15 cellular contexts compared by ENCODE assay signal in the genomic region with DNA sequence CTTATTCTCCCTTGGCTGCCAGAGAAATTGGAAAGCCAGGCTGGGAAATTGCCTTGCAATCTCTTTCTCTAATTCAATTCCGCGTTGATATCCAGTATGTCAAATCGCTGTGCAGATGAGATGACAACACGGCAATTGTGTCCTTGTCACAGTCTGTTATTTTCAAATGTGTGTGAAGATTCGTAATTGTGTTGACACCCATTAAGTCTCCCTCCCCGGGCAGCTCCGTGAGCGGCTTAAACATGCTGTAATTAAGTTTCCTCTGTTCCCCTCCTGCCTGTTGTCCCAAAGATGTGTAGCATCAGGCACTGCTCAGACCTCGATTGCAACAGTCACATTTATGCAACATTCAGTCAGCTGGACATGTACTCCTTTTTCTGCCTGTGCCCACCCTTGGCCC.
DNase-seq lines count a peak whose midpoint lies in the region; ATAC-seq and TF ChIP-seq lines count a peak whose summit lies in the region.
"Had no signal": no experiment of that assay in that cellular context is flagged by ENCODE, and none has a peak within 500 bp of the region (broad histone marks: within the 10 kb centered on the region; RNA-seq: fewer than 3 reads in every experiment).

No MANE protein-coding gene starts in this region.

- no peak overlapping the region for H2AK5ac ChIP-seq in IMR-90 (ENCODE audit: low read depth, low read length)

- no peak overlapping the region for H2BK5ac ChIP-seq in IMR-90 (ENCODE audit: low read depth, low read length, poor library complexity, severe bottlenecking)

- no peaks in the 10 kb centered on the region for H3K4me1 Mint-ChIP-seq in neural progenitor cell
- H3K4me1 Mint-ChIP-seq: immature natural killer cell had no signal

- H3K9ac ChIP-seq in IMR-90 (ENCODE audit: low read depth, low read length) (no peak overlapping the region), neural progenitor cell (no peak overlapping the region)

- H3K56ac ChIP-seq in IMR-90 (ENCODE audit: extremely low read depth, insufficient read depth, low read length): no peak overlapping the region

- H2BK120ac ChIP-seq in IMR-90 (ENCODE audit: low read depth, low read length): no peak overlapping the region

- H4K20me1 ChIP-seq in IMR-90 (ENCODE audit: insufficient read depth, low read length) (no peaks in the 10 kb centered on the region), neural progenitor cell (ENCODE audit: low read depth) (no peaks in the 10 kb centered on the region)

- in situ Hi-C loops in IMR-90 (cut with MboI; ENCODE audit: low sequenced_read_pairs): no loop called here

- H3K27ac ChIP-seq in IMR-90 (ENCODE audit: insufficient read depth, low read length) (no peak overlapping the region), RWPE1 (peak overlapping the region; percentile 53), neural progenitor cell (no peak overlapping the region)
- H3K27ac ChIP-seq: C4-2B had no signal

- peak overlapping the region; percentile 3 for H2AK9ac ChIP-seq in IMR-90 (replicated peaks; ENCODE audit: low read depth, low read length, poor library complexity)

- intact Hi-C loops in IMR-90 (cut with micrococcal nuclease): no loop called here
- intact Hi-C loops in head of caudate nucleus (cut with DNase I): no loop called here

- no peak overlapping the region for H3K4me2 ChIP-seq in IMR-90 (ENCODE audit: low read depth, low read length)
- no peak overlapping the region for H3K4me2 ChIP-seq in neural progenitor cell

- no peaks in the 10 kb centered on the region for H3K9me1 ChIP-seq in IMR-90 (ENCODE audit: insufficient read depth, low read length)

- H4K91ac ChIP-seq in IMR-90 (ENCODE audit: insufficient read depth, low read depth, low read length): no peak overlapping the region

- H2AFZ ChIP-seq in IMR-90 (replicated peaks; ENCODE audit: low read length, poor library complexity): no peak overlapping the region
- H2AFZ ChIP-seq in neural progenitor cell (replicated peaks): peak overlapping the region; percentile 57

- H2BK15ac ChIP-seq in IMR-90 (ENCODE audit: low read depth, low read length): no peak overlapping the region

- no peaks in the 10 kb centered on the region for H3F3A ChIP-seq in neural progenitor cell (ENCODE audit: low read depth)

- no peak overlapping the region for H3K4me3 ChIP-seq in IMR-90 (ENCODE audit: insufficient read depth, low read depth, low read length)
- no peak overlapping the region for H3K4me3 ChIP-seq in neural progenitor cell

- H3K4me3 Mint-ChIP-seq in neural progenitor cell: no peak overlapping the region
- H3K4me3 Mint-ChIP-seq: immature natural killer cell had no signal

- H3K4me1 ChIP-seq in IMR-90 (ENCODE audit: control insufficient read depth, insufficient read depth, low read length) (no peaks in the 10 kb centered on the region), neural progenitor cell (no peaks in the 10 kb centered on the region)

- no peak overlapping the region for H3K18ac ChIP-seq in IMR-90 (ENCODE audit: low read depth, low read length)

- no peaks in the 10 kb centered on the region for H3K9me3 ChIP-seq in IMR-90 (ENCODE audit: control insufficient read depth, insufficient read depth, low read length)
- no peaks in the 10 kb centered on the region for H3K9me3 ChIP-seq in neural progenitor cell (ENCODE audit: low read depth)

- no peak overlapping the region for H2BK20ac ChIP-seq in IMR-90 (ENCODE audit: low read depth, low read length)

- H3K27me3 Mint-ChIP-seq in neural progenitor cell (ENCODE audit: insufficient read depth, low read depth): no peaks in the 10 kb centered on the region

- TF ChIP-seq POLR2A in IMR-90 (IDR thresholded peaks at IDR 0.05; ENCODE audit: low read depth, low read length): no peak

- CTCF ChIA-PET in IMR-90 (lab: Yijun Ruan, JAX): interaction anchor here (0.8 kb wide), 1 partner anchor 14 kb away, joined by 3 read pairs; no protein-coding TSS in a partner anchor
- CTCF ChIA-PET in RWPE1 (lab: Yijun Ruan, JAX): no interaction called here

- POLR2A ChIA-PET in IMR-90 (lab: Charles Lee; ENCODE audit: unreplicated experiment) (no interaction called here), RWPE1 (lab: Yijun Ruan, JAX; ENCODE audit: low non-redundant PET) (no interaction called here)

- H3K27me3 ChIP-seq in IMR-90 (ENCODE audit: control insufficient read depth, insufficient read depth, low read length): peaks cover 13% of the 10 kb centered on the region
- H3K27me3 ChIP-seq in neural progenitor cell: no peaks in the 10 kb centered on the region

- ATAC-seq in IMR-90 (ENCODE audit: low read depth) (no peak), HG02642 (IDR thresholded peaks at IDR 0.05; ENCODE audit: poor library complexity, unreplicated experiment) (no peak)
- ATAC-seq: HCT116 had no signal

- H4K8ac ChIP-seq in IMR-90 (ENCODE audit: low read depth in 2 of 2, low read length in 2 of 2): no peak overlapping the region

- H3K79me1 ChIP-seq in IMR-90 (ENCODE audit: low read depth in 1 of 2, low read length in 2 of 2): no peaks in the 10 kb centered on the region

- H3K36me3 ChIP-seq in IMR-90 (ENCODE audit: control insufficient read depth, insufficient read depth, low read length) (no peaks in the 10 kb centered on the region), neural progenitor cell (no peaks in the 10 kb centered on the region)

- DNase-seq in NCI-H82 (lab: John Stamatoyannopoulos, UW) (peak; percentile 36), NCI-H82 treated with DMSO at 0.1 percent for 48 hours (lab: John Stamatoyannopoulos, UW; ENCODE audit: unreplicated experiment) (no peak), IMR-90 (no peak), RWPE1 (ENCODE audit: low spot score) (no peak), neural progenitor cell (ENCODE audit: low spot score) (peak; percentile 9), head of caudate nucleus (no peak), DMS53 (lab: John Stamatoyannopoulos, UW) (no peak)
- DNase-seq: activated effector memory CD4-positive, alpha-beta T cell treated with anti-CD3 and anti-CD28 coated beads, Interleukin-2, amount 50 U/mL, for 16 hours; immature natural killer cell; NCI-H1436 treated with DMSO at 0.1 percent for 48 hours; SHP77 treated with DMSO at 0.1 percent for 48 hours; T-helper 2 cell had no signal

- H3K14ac ChIP-seq in IMR-90 (replicated peaks; ENCODE audit: low read depth, low read length): no peak overlapping the region

- TF ChIP-seq RAD21 in IMR-90 (IDR thresholded peaks at IDR 0.05; ENCODE audit: low read length): no peak

- H4K5ac ChIP-seq in IMR-90 (ENCODE audit: low read depth, low read length): no peak overlapping the region

- H3K9me3 Mint-ChIP-seq in neural progenitor cell: no peaks in the 10 kb centered on the region

- no peak overlapping the region for H3K23ac ChIP-seq in IMR-90 (ENCODE audit: low read depth, low read length)

- TF ChIP-seq CTCF in IMR-90 (conservative IDR thresholded peaks at IDR 0.05; ENCODE audit: low read depth, low read length): no peak
- TF ChIP-seq CTCF in RWPE1 (conservative IDR thresholded peaks at IDR 0.05; ENCODE audit: low read depth): no peak
- TF ChIP-seq CTCF in neural progenitor cell (IDR thresholded peaks at IDR 0.05): no peak

- no peaks in the 10 kb centered on the region for H3K79me2 ChIP-seq in neural progenitor cell (ENCODE audit: low read depth)

- H3K4ac ChIP-seq in IMR-90 (ENCODE audit: low read depth, low read length): no peak overlapping the region

- no peak overlapping the region for H3K27ac Mint-ChIP-seq in neural progenitor cell
- H3K27ac Mint-ChIP-seq: immature natural killer cell had no signal

- H3K36me3 Mint-ChIP-seq in neural progenitor cell: no peaks in the 10 kb centered on the region

- dilution Hi-C loops in IMR-90 (cut with HindIII; ENCODE audit: low sequenced_read_pairs, unreplicated experiment): no loop called here

- WGBS in IMR-90 (ENCODE audit: extremely low coverage in 2 of 2, insufficient read length in 1 of 2), 2 experiments: 67% methylated on average over 3 of the region's 9 CpGs; no CpG with 5 or more reads in 1 of the 2 experiments

- no TSS peak for BruUV-seq in IMR-90 (replicated peaks; lab: Mats Ljungman, UMichigan)

TF ChIP-seq in IMR-90, 13 proteins besides CTCF, POLR2A, EP300 and RAD21:
- TF ChIP-seq USF2 (IDR thresholded peaks at IDR 0.05; ENCODE audit: low read depth, low read length): no peak

Comparison
In these comparisons a context has a peak if more than half of its experiments do, and no peak if none do; other contexts are left out.
1. DNase-seq: peak in NCI-H82 (single experiment) and neural progenitor cell (single experiment); none in NCI-H82 treated with DMSO at 0.1 percent for 48 hours (single experiment), IMR-90 (single experiment), RWPE1 (single experiment), head of caudate nucleus (0 of 42) and DMS53 (single experiment).